In genomic region chr10:26022831-26023230, GRCh38 we compare ENCODE assay signal across 29 cellular contexts.
"Had no signal": no experiment of that assay in that cellular context is flagged by ENCODE, and none has a peak within 500 bp of the region (broad histone marks: within the 10 kb centered on the region; RNA-seq: fewer than 3 reads in every experiment).

No MANE protein-coding gene starts in this region.

- H3K27ac Mint-ChIP-seq: dendritic cell treated with granulocyte-macrophage colony-stimulating factor and Interleukin-4, amounts not matched to agents 40 ng/mL and 50 ng/mL, for 4 days; effector memory CD8-positive, alpha-beta T cell had no signal

- DNase-seq: colonic mucosa; cortex of kidney; dermis blood vessel endothelial cell; dorsolateral prefrontal cortex; effector CD4-positive, alpha-beta T cell; effector CD8-positive, alpha-beta T cell; effector memory CD4-positive, alpha-beta T cell; effector memory CD8-positive, alpha-beta T cell; endodermal cell; erythroblast; esophagus squamous epithelium; foreskin fibroblast; foreskin keratinocyte; foreskin melanocyte; gastrocnemius medialis; glutamatergic neuron; head of caudate nucleus; heart left ventricle; heart right ventricle had no signal

- H3K27me3 ChIP-seq: colonic mucosa, esophagus muscularis mucosa, esophagus squamous epithelium, foreskin keratinocyte, gastrocnemius medialis, gastroesophageal sphincter, heart left ventricle, heart right ventricle had no signal

- H3K27me3 Mint-ChIP-seq: dendritic cell treated with granulocyte-macrophage colony-stimulating factor and Interleukin-4, amounts not matched to agents 40 ng/mL and 50 ng/mL, for 4 days; effector memory CD8-positive, alpha-beta T cell had no signal

- FAIRE-seq: colon, endometrium, endothelial cell of umbilical vein, frontal cortex had no signal

- ATAC-seq: effector memory CD8-positive, alpha-beta T cell; esophagus mucosa; foreskin keratinocyte; gastrocnemius medialis; gastroesophageal sphincter; heart left ventricle; heart right ventricle had no signal

- H3K4me3 Mint-ChIP-seq: dendritic cell treated with granulocyte-macrophage colony-stimulating factor and Interleukin-4, amounts not matched to agents 40 ng/mL and 50 ng/mL, for 4 days; effector memory CD8-positive, alpha-beta T cell; endodermal cell had no signal

- H3K4me3 ChIP-seq: colonic mucosa, coronary artery, dorsolateral prefrontal cortex, esophagus muscularis mucosa, esophagus squamous epithelium, gastrocnemius medialis, gastroesophageal sphincter, heart left ventricle, heart right ventricle had no signal

- H3K4me1 ChIP-seq: colonic mucosa, esophagus muscularis mucosa, esophagus squamous epithelium, foreskin keratinocyte, gastrocnemius medialis, gastroesophageal sphincter, heart left ventricle, heart right ventricle had no signal

- H3K27ac ChIP-seq: colonic mucosa, coronary artery, dorsolateral prefrontal cortex, epithelial cell of prostate, esophagus muscularis mucosa, esophagus squamous epithelium, foreskin keratinocyte, gastrocnemius medialis, gastroesophageal sphincter, heart left ventricle, heart right ventricle had no signal

- H3K36me3 ChIP-seq: colonic mucosa, esophagus muscularis mucosa, esophagus squamous epithelium, gastrocnemius medialis, gastroesophageal sphincter, heart left ventricle, heart right ventricle had no signal

- H3K9me3 Mint-ChIP-seq: dendritic cell treated with granulocyte-macrophage colony-stimulating factor and Interleukin-4, amounts not matched to agents 40 ng/mL and 50 ng/mL, for 4 days; effector memory CD8-positive, alpha-beta T cell; endodermal cell had no signal
